In genomic region chr4:33187035-33187434, GRCh38 we compare ENCODE assay signal across 20 cellular contexts.
A peak's percentile ranks its signal among the peaks of the same experiment; 100 is the strongest.
DNase-seq lines count a peak whose midpoint lies in the region; ATAC-seq lines count a peak whose summit lies in the region.
"Had no signal": no experiment of that assay in that cellular context is flagged by ENCODE, and none has a peak within 500 bp of the region (broad histone marks: within the 10 kb centered on the region; RNA-seq: fewer than 3 reads in every experiment).

No MANE protein-coding gene starts in this region.

- ATAC-seq in GM18502 (IDR thresholded peaks at IDR 0.05; ENCODE audit: poor library complexity, unreplicated experiment) (peak; percentile 57), GM19455 (IDR thresholded peaks at IDR 0.05; ENCODE audit: unreplicated experiment) (peak; percentile 50), HG02678 (IDR thresholded peaks at IDR 0.05; ENCODE audit: unreplicated experiment) (peak; percentile 47), HG03432 (IDR thresholded peaks at IDR 0.05; ENCODE audit: unreplicated experiment) (peak; percentile 71), Right ventricle myocardium inferior (no peak)
- ATAC-seq in stimulated activated naive CD8-positive, alpha-beta T cell treated with anti-CD3 and anti-CD28 coated beads, Interleukin-15, Interleukin-2, amounts not matched to agents 100 U/mL and 50 U/mL, for 24 hours, result no peak
- ATAC-seq: activated CD8-positive, alpha-beta memory T cell treated with anti-CD3 and anti-CD28 coated beads, Interleukin-2, amount 10 ng/mL, durations not matched to agents 7 days and 5 days; left ventricle myocardium superior; stimulated activated effector memory CD8-positive, alpha-beta T cell treated with anti-CD3 and anti-CD28 coated beads, Interleukin-12 subunit alpha, Interleukin-12 subunit beta, amount 100 ng/mL, for 72 hours had no signal

- intact Hi-C loops in Right ventricle myocardium inferior (cut with DNase I), result no loop called here

- no peak for DNase-seq in Right ventricle myocardium inferior (ENCODE audit: missing footprints)
- DNase-seq in stimulated activated naive CD8-positive, alpha-beta T cell treated with anti-CD3 and anti-CD28 coated beads, Interleukin-15, Interleukin-2, amounts not matched to agents 100 U/mL and 50 U/mL, for 24 hours, result no peak
- no peak for DNase-seq in GM19238 (ENCODE audit: insufficient read length, low spot score)
- DNase-seq in NCI-H2081 (lab: John Stamatoyannopoulos, UW), result no peak
- DNase-seq: activated CD8-positive, alpha-beta memory T cell treated with anti-CD3 and anti-CD28 coated beads, Interleukin-2, amount 10 ng/mL, durations not matched to agents 7 days and 5 days; activated effector memory CD4-positive, alpha-beta T cell treated with anti-CD3 and anti-CD28 coated beads, Interleukin-2, amount 50 U/mL, for 16 hours; amniotic stem cell; EL; left ventricle myocardium superior; naive B cell; NCI-H1436; NCI-H2227 treated with DMSO at 0.1 percent for 48 hours; NK-92 treated with Interleukin-12 subunit alpha and Interleukin-12 subunit beta, amount 100 ng/mL, for 24 hours; SIG-M5; small intestine had no signal

Comparison
In these comparisons a context has a peak if more than half of its experiments do, and no peak if none do; other contexts are left out.
1. ATAC-seq: peak in GM18502 (single experiment), GM19455 (single experiment), HG02678 (single experiment) and HG03432 (single experiment); none in Right ventricle myocardium inferior (single experiment) and stimulated activated naive CD8-positive, alpha-beta T cell treated with anti-CD3 and anti-CD28 coated beads, Interleukin-15, Interleukin-2, amounts not matched to agents 100 U/mL and 50 U/mL, for 24 hours (single experiment).